Comparison of ENCODE assay signal across 9 cellular contexts in the genomic region with DNA sequence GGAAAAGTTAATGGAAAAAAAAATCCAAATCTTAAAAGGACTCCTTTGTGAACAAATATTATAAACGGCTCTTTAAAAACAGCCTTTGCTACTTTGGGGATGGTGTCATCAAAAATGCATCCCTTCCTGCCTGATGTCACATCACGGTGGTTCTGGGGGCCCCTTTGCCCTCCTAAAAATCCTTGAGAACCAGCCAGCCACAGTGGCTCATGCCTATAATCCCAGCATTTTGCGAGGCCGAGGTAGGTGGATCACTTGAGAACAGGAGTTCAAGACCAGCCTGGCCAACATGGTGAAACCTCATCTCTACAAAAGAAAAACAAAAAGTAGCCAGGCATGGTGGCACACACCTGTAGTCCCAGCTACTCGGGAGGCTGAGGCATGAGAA. TPM values are rescaled to one million over a fixed set of nuclear protein-coding genes. Genes with fewer than 3 reads are reported as not detected.
DNase-seq lines count a peak whose midpoint lies in the region; ATAC-seq and TF ChIP-seq lines count a peak whose summit lies in the region.
"Had no signal": no experiment of that assay in that cellular context is flagged by ENCODE, and none has a peak within 500 bp of the region (broad histone marks: within the 10 kb centered on the region; RNA-seq: fewer than 3 reads in every experiment).

No MANE protein-coding gene starts in this region.

- H3K4me3 ChIP-seq in gastroesophageal sphincter (no peak overlapping the region), suprapubic skin (no peak overlapping the region), mucosa of descending colon (no peak overlapping the region)

- H3K27ac Mint-ChIP-seq in activated CD8-positive, alpha-beta T cell treated with anti-CD3 and anti-CD28 coated beads, Interleukin-2, amount 10 ng/mL, durations not matched to agents 7 days and 5 days = peak overlapping the region; percentile 71

- TF ChIP-seq CTCF in gastroesophageal sphincter (IDR thresholded peaks at IDR 0.05) (no peak), suprapubic skin (IDR thresholded peaks at IDR 0.05) (no peak), mucosa of descending colon (IDR thresholded peaks at IDR 0.05) (no peak)

- 29 to 62% methylated on average over 1 to 5 of the region's 5 CpGs for WGBS in gastroesophageal sphincter (ENCODE audit: low coverage in 1 of 2), 2 donors
- WGBS in suprapubic skin = 63% methylated on average over 5 of the region's 5 CpGs

- H3K27me3 ChIP-seq in gastroesophageal sphincter (no peaks in the 10 kb centered on the region), suprapubic skin (no peaks in the 10 kb centered on the region)

- H3K4me1 Mint-ChIP-seq in activated CD8-positive, alpha-beta T cell treated with anti-CD3 and anti-CD28 coated beads, Interleukin-2, amount 10 ng/mL, durations not matched to agents 7 days and 5 days (ENCODE audit: low read depth) = peaks cover 69% of the 10 kb centered on the region

- ATAC-seq in activated CD8-positive, alpha-beta T cell treated with anti-CD3 and anti-CD28 coated beads, Interleukin-2, amount 10 ng/mL, durations not matched to agents 7 days and 5 days = no peak
- no peak for ATAC-seq in gastroesophageal sphincter
- no peak for ATAC-seq in HG03571 (IDR thresholded peaks at IDR 0.05; ENCODE audit: unreplicated experiment)
- no peak for ATAC-seq in mucosa of descending colon

- no peak overlapping the region for H3K4me3 Mint-ChIP-seq in activated CD8-positive, alpha-beta T cell treated with anti-CD3 and anti-CD28 coated beads, Interleukin-2, amount 10 ng/mL, durations not matched to agents 7 days and 5 days

- TF ChIP-seq POLR2A in gastroesophageal sphincter (IDR thresholded peaks at IDR 0.05) = no peak
- no peak for TF ChIP-seq POLR2A in suprapubic skin (IDR thresholded peaks at IDR 0.05)

- DNase-seq in activated effector memory CD4-positive, alpha-beta T cell treated with anti-CD3 and anti-CD28 coated beads, Interleukin-2, amount 50 U/mL, for 16 hours = peak; percentile 63
- DNase-seq in activated effector memory CD4-positive, alpha-beta T cell treated with Interleukin-2 at 50 U/mL for 16 hours = no peak
- DNase-seq in activated CD8-positive, alpha-beta T cell treated with anti-CD3 and anti-CD28 coated beads, Interleukin-2, amount 10 ng/mL, durations not matched to agents 7 days and 5 days = no peak
- no peak for DNase-seq in suprapubic skin (ENCODE audit: low spot score in 2 of 2)
- no peak for DNase-seq in ACHN
- no peak for DNase-seq in mucosa of descending colon
- DNase-seq: activated CD4-positive, alpha-beta T cell treated with anti-CD3 and anti-CD28 coated beads, Interleukin-2, amount 50 U/mL, for 4 hours had no signal

- no peaks in the 10 kb centered on the region for H3K27me3 Mint-ChIP-seq in activated CD8-positive, alpha-beta T cell treated with anti-CD3 and anti-CD28 coated beads, Interleukin-2, amount 10 ng/mL, durations not matched to agents 7 days and 5 days (ENCODE audit: low read depth)

- in situ Hi-C loops in ACHN (cut with HindIII; ENCODE audit: low pct_ligation_motif_present, low pct_unique_long_range_greater_than_20kb, low sequenced_read_pairs) = no loop called here

- peak overlapping the region; percentile 34 to 83 (median 58) for H3K27ac ChIP-seq in gastroesophageal sphincter
- peak overlapping the region; percentile 0 for H3K27ac ChIP-seq in suprapubic skin

- intact Hi-C loops in mucosa of descending colon (cut with DNase I, micrococcal nuclease) = no loop called here

- H3K9me3 ChIP-seq in gastroesophageal sphincter (no peaks in the 10 kb centered on the region), suprapubic skin (no peaks in the 10 kb centered on the region), mucosa of descending colon (no peaks in the 10 kb centered on the region)

- H3K36me3 ChIP-seq in gastroesophageal sphincter (peaks cover 0 to 11% of the 10 kb centered on the region in 2 donors), suprapubic skin (no peaks in the 10 kb centered on the region), mucosa of descending colon (ENCODE audit: low read depth) (no peaks in the 10 kb centered on the region)

- peaks cover 4 to 96% (median 27%) of the 10 kb centered on the region in 3 donors for H3K4me1 ChIP-seq in gastroesophageal sphincter
- H3K4me1 ChIP-seq in suprapubic skin = peaks cover 30% of the 10 kb centered on the region
- H3K4me1 ChIP-seq in mucosa of descending colon (ENCODE audit: low read depth) = peaks cover 18% of the 10 kb centered on the region

- TF ChIP-seq EP300 in gastroesophageal sphincter (IDR thresholded peaks at IDR 0.05) = no peak
- TF ChIP-seq EP300 in suprapubic skin (IDR thresholded peaks at IDR 0.05) = no peak

- H3K36me3 Mint-ChIP-seq in activated CD8-positive, alpha-beta T cell treated with anti-CD3 and anti-CD28 coated beads, Interleukin-2, amount 10 ng/mL, durations not matched to agents 7 days and 5 days (ENCODE audit: low read depth) = peaks cover 58% of the 10 kb centered on the region

- no peaks in the 10 kb centered on the region for H3K9me3 Mint-ChIP-seq in activated CD8-positive, alpha-beta T cell treated with anti-CD3 and anti-CD28 coated beads, Interleukin-2, amount 10 ng/mL, durations not matched to agents 7 days and 5 days (ENCODE audit: insufficient read depth)

- CTCF ChIA-PET in activated CD8-positive, alpha-beta T cell treated with anti-CD3 and anti-CD28 coated beads, Interleukin-2, amount 10 ng/mL, durations not matched to agents 7 days and 5 days (lab: Charles Lee) = interaction anchor here (1.2 to 3.1 kb wide), 5 partner anchors 11 to 112 kb away, joined by 3 to 12 read pairs (median 6); no protein-coding TSS in a partner anchor

- POLR2A ChIA-PET in activated CD8-positive, alpha-beta T cell treated with anti-CD3 and anti-CD28 coated beads, Interleukin-2, amount 10 ng/mL, durations not matched to agents 7 days and 5 days (lab: Charles Lee) = interaction anchor here (1.1 to 1.5 kb wide), 2 partner anchors 12 to 44 kb away, joined by 4 to 9 read pairs; partner anchors contain the start of gene FNBP1

RNA-seq across cellular contexts. Expression of gene FNBP1, which starts 43.9 kb away (rescaled TPM):
- total RNA-seq in activated CD8-positive, alpha-beta T cell treated with anti-CD3 and anti-CD28 coated beads, Interleukin-2, amount 10 ng/mL, durations not matched to agents 7 days and 5 days = 100 to 1,000 TPM; 173 to 176 TPM
- total RNA-seq in gastroesophageal sphincter = 100 to 1,000 TPM; 119 to 343 (median 188) TPM
- total RNA-seq in suprapubic skin = 10 to 100 TPM; 23.7 to 50.5 (median 43.3) TPM
- 100 to 1,000 TPM in 1 of 3 donors, 10 to 100 TPM in 2; 40.9 to 176 (median 42.0) TPM for total RNA-seq in mucosa of descending colon

RNA-seq across cellular contexts. Expression of gene GPR107, which starts 54.6 kb away (rescaled TPM):
- total RNA-seq in activated CD8-positive, alpha-beta T cell treated with anti-CD3 and anti-CD28 coated beads, Interleukin-2, amount 10 ng/mL, durations not matched to agents 7 days and 5 days = 10 to 100 TPM; 22.5 to 24.4 TPM
- total RNA-seq in gastroesophageal sphincter (10 to 100 TPM; 24.2 to 38.4 (median 30.4) TPM), suprapubic skin (10 to 100 TPM; 24.6 to 41.8 (median 34.1) TPM), mucosa of descending colon (10 to 100 TPM; 39.7 to 50.1 (median 49.1) TPM)
